ENCODE assay signal across 23 cellular contexts in genomic region chr3:64880926-64881325, GRCh38.
DNase-seq lines count a peak whose midpoint lies in the region; ATAC-seq, FAIRE-seq and TF ChIP-seq lines count a peak whose summit lies in the region.
"Had no signal": no experiment of that assay in that cellular context is flagged by ENCODE, and none has a peak within 500 bp of the region (broad histone marks: within the 10 kb centered on the region; RNA-seq: fewer than 3 reads in every experiment).

No MANE protein-coding gene starts in this region.

- CTCF ChIA-PET in endothelial cell of umbilical vein (lab: Charles Lee) = interaction anchor here (1.0 kb wide), 1 partner anchor 290 kb away, joined by 3 read pairs; no protein-coding TSS in a partner anchor

- H3K9me3 ChIP-seq in endothelial cell of umbilical vein (replicated peaks; ENCODE audit: control insufficient read depth, insufficient read depth, low read length) (no peaks in the 10 kb centered on the region), spleen (peaks cover 0 to 22% (median 7%) of the 10 kb centered on the region in 8 donors), ovary (no peaks in the 10 kb centered on the region)
- H3K9me3 ChIP-seq: MG63 had no signal

- no peak for ATAC-seq in HG03460 (IDR thresholded peaks at IDR 0.05; ENCODE audit: unreplicated experiment)

- H3K4me2 ChIP-seq in endothelial cell of umbilical vein (ENCODE audit: insufficient read depth, low read length) = no peak overlapping the region

- no peaks in the 10 kb centered on the region for H4K20me1 ChIP-seq in endothelial cell of umbilical vein (replicated peaks; ENCODE audit: control insufficient read depth, extremely low read depth, insufficient read depth, low read length)

- peak; percentile 35 for FAIRE-seq in endothelial cell of umbilical vein (lab: Jason Lieb, UNC)
- FAIRE-seq: G401.6 had no signal

- H3K27ac ChIP-seq in endothelial cell of umbilical vein (ENCODE audit: insufficient read depth, low read depth, low read length) (peak overlapping the region; percentile 50), spleen (peak overlapping the region in 5 of 8 donors; percentile 35 to 55 (median 39)), ovary (no peak overlapping the region)

- H3K27me3 ChIP-seq in endothelial cell of umbilical vein (ENCODE audit: control insufficient read depth in 2 of 2, insufficient read depth in 2 of 2, low read length in 2 of 2) (no peaks in the 10 kb centered on the region), spleen (replicated peaks in 1 of 7) (no peaks in the 10 kb centered on the region), ovary (no peaks in the 10 kb centered on the region)
- H3K27me3 ChIP-seq: MG63 had no signal

- no peaks in the 10 kb centered on the region for H3K79me2 ChIP-seq in endothelial cell of umbilical vein (ENCODE audit: control insufficient read depth, insufficient read depth, low read length)

- no peak for TF ChIP-seq EP300 in ovary (IDR thresholded peaks at IDR 0.05)

- H3K9ac ChIP-seq in endothelial cell of umbilical vein (replicated peaks; ENCODE audit: extremely low read depth, insufficient read depth, low read length) = no peak overlapping the region

- TF ChIP-seq POLR2A in endothelial cell of umbilical vein (IDR thresholded peaks at IDR 0.05; ENCODE audit: low read depth, low read length) (no peak), spleen (IDR thresholded peaks at IDR 0.05) (no peak), ovary (IDR thresholded peaks at IDR 0.05) (no peak)

- dilution Hi-C loops in endothelial cell of umbilical vein (cut with MboI; ENCODE audit: extremely low pct_ligation_motif_present, low sequenced_read_pairs) = no loop called here

- H3K4me3 ChIP-seq in endothelial cell of umbilical vein (replicated peaks in 1 of 3; ENCODE audit: insufficient read depth in 1 of 3, low read depth in 1 of 3, low read length in 3 of 3) = no peak overlapping the region
- H3K4me3 ChIP-seq in spleen = no peak overlapping the region
- no peak overlapping the region for H3K4me3 ChIP-seq in ovary
- H3K4me3 ChIP-seq: MG63 had no signal

- intact Hi-C loops in endothelial cell of umbilical vein (cut with micrococcal nuclease) = no loop called here
- intact Hi-C loops in spleen (cut with DNase I; ENCODE audit: low total_unique reads) = no loop called here
- intact Hi-C loops in ovary (cut with DNase I) = no loop called here

- no peak for TF ChIP-seq CTCF in endothelial cell of umbilical vein (IDR thresholded peaks at IDR 0.05; ENCODE audit: extremely low read depth in 1 of 2, insufficient read depth in 1 of 2, low read depth in 1 of 2, low read length in 2 of 2)
- TF ChIP-seq CTCF in spleen (IDR thresholded peaks at IDR 0.05 in 8 of 11, conservative IDR thresholded peaks at IDR 0.05 in 3 of 11) = no peak
- no peak for TF ChIP-seq CTCF in ovary (IDR thresholded peaks at IDR 0.05)

- BruUV-seq in endothelial cell of umbilical vein (replicated peaks; lab: Mats Ljungman, UMichigan) = no TSS peak

- POLR2A ChIA-PET in endothelial cell of umbilical vein (lab: Charles Lee) = no interaction called here

- H3K9me1 ChIP-seq in endothelial cell of umbilical vein (replicated peaks; ENCODE audit: control insufficient read depth, extremely low read depth, insufficient read depth, low read length) = no peaks in the 10 kb centered on the region

- H3K4me1 ChIP-seq in endothelial cell of umbilical vein (ENCODE audit: control insufficient read depth, extremely low read depth, insufficient read depth, low read length) (peaks cover 18% of the 10 kb centered on the region), spleen (no peaks in the 10 kb centered on the region), ovary (ENCODE audit: insufficient read depth) (peaks cover 9% of the 10 kb centered on the region)

- peak overlapping the region; percentile 51 for H2AFZ ChIP-seq in endothelial cell of umbilical vein (ENCODE audit: low read depth, low read length)

- no peaks in the 10 kb centered on the region for H3K36me3 ChIP-seq in endothelial cell of umbilical vein (ENCODE audit: control insufficient read depth in 2 of 2, extremely low read depth in 1 of 2, insufficient read depth in 2 of 2, low read length in 2 of 2)
- H3K36me3 ChIP-seq in spleen = no peaks in the 10 kb centered on the region
- no peaks in the 10 kb centered on the region for H3K36me3 ChIP-seq in ovary
- H3K36me3 ChIP-seq: MG63 had no signal

- DNase-seq in GDM1 (lab: John Stamatoyannopoulos, UW) = peak; percentile 16
- DNase-seq in NCI-H82 (lab: John Stamatoyannopoulos, UW) = peak; percentile 82
- peak; percentile 62 for DNase-seq in endothelial cell of umbilical vein (ENCODE audit: low read depth, low spot score)
- no peak for DNase-seq in spleen
- no peak for DNase-seq in occipital lobe (lab: John Stamatoyannopoulos, UW)
- DNase-seq in ovary = no peak
- DNase-seq: ACHN, COR-L47, DMS 273 treated with DMSO at 0.1 percent for 48 hours, DND-41, GOT3, MG63, NCI-H1048, NCI-H1436 treated with DMSO at 0.1 percent for 48 hours, NCI-H2081 treated with DMSO at 0.1 percent for 48 hours, NCI-H2227 treated with DMSO at 0.1 percent for 48 hours, NCI-H510A treated with DMSO at 0.1 percent for 48 hours, NCI-H774, RPMI8226, SHP77 treated with DMSO at 0.1 percent for 48 hours, T-helper 1 cell had no signal

TF ChIP-seq in endothelial cell of umbilical vein, 7 proteins besides CTCF, POLR2A, EP300 and RAD21:
- TF ChIP-seq POLR2AphosphoS5 (IDR thresholded peaks at IDR 0.05; ENCODE audit: insufficient read depth, low read depth, low read length) (peak; percentile 23), FOS (IDR thresholded peaks at IDR 0.05; ENCODE audit: borderline replicate concordance, insufficient read depth, low read length) (peak; percentile 37), EZH2 (IDR thresholded peaks at IDR 0.05; ENCODE audit: borderline replicate concordance, low read depth, low read length, severe bottlenecking) (no peak), GATA2 (IDR thresholded peaks at IDR 0.05; ENCODE audit: insufficient read depth, insufficient read length, low read depth, low read length) (peak; percentile 69), MAX (IDR thresholded peaks at IDR 0.05; ENCODE audit: insufficient read depth, insufficient read length) (no peak)

Comparison
In these comparisons a context has a peak if more than half of its experiments do, and no peak if none do; other contexts are left out.
1. DNase-seq: peak in GDM1 (single experiment), NCI-H82 (single experiment) and endothelial cell of umbilical vein (single experiment); none in spleen (single experiment), occipital lobe (single experiment) and ovary (0 of 5).
2. H3K27ac ChIP-seq: peak in endothelial cell of umbilical vein (single experiment) and spleen (5 of 8); none in ovary (0 of 2).